2 cellular contexts compared by ENCODE assay signal in the genomic region with DNA sequence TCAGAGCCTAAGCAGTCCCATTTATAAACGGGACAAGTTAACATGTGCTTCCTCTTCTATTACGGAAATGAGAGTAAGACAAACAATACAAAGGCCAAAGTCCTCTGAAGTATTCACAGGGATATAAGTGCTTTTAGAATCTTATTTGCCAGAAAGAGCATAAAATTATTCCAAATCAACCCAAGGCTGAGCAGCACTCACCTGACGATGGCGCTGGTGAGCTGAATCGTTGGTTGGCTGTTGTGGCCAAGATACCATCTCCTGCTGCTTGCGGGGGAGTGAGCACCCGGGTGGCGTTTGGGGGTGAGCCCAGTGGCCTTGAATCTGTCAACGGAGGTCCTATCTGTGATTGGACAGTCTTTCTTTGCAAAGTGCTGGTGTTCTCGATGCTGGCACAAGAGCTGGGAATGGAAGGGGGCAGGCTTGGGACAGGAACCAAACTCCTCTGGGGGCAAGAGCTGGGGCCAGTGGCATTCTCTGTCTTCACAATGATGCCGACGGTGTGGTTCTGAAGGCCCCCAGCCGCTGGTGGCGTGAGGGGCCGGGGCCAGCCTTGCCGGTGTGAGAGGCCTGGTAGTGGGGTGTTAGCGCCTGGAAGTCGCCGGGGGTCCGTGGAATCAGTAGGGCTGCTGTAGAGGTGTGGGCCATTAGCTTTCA.
TF ChIP-seq lines count a peak whose summit lies in the region.

No MANE protein-coding gene starts in this region.

TF ChIP-seq in HCT116, 20 proteins besides CTCF, POLR2A, EP300 and RAD21:
- TF ChIP-seq, protein P1, sequence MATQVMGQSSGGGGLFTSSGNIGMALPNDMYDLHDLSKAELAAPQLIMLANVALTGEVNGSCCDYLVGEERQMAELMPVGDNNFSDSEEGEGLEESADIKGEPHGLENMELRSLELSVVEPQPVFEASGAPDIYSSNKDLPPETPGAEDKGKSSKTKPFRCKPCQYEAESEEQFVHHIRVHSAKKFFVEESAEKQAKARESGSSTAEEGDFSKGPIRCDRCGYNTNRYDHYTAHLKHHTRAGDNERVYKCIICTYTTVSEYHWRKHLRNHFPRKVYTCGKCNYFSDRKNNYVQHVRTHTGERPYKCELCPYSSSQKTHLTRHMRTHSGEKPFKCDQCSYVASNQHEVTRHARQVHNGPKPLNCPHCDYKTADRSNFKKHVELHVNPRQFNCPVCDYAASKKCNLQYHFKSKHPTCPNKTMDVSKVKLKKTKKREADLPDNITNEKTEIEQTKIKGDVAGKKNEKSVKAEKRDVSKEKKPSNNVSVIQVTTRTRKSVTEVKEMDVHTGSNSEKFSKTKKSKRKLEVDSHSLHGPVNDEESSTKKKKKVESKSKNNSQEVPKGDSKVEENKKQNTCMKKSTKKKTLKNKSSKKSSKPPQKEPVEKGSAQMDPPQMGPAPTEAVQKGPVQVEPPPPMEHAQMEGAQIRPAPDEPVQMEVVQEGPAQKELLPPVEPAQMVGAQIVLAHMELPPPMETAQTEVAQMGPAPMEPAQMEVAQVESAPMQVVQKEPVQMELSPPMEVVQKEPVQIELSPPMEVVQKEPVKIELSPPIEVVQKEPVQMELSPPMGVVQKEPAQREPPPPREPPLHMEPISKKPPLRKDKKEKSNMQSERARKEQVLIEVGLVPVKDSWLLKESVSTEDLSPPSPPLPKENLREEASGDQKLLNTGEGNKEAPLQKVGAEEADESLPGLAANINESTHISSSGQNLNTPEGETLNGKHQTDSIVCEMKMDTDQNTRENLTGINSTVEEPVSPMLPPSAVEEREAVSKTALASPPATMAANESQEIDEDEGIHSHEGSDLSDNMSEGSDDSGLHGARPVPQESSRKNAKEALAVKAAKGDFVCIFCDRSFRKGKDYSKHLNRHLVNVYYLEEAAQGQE (IDR thresholded peaks at IDR 0.05; ENCODE audit: low read depth), result no peak
- no peak for TF ChIP-seq YY1 (IDR thresholded peaks at IDR 0.05; ENCODE audit: extremely low read depth, insufficient replicate concordance, low read depth, low read length)
- TF ChIP-seq ZFX (IDR thresholded peaks at IDR 0.05), result no peak
- TF ChIP-seq POLR2AphosphoS5 (IDR thresholded peaks at IDR 0.05; ENCODE audit: low read depth, low read length), result no peak
- no peak for TF ChIP-seq SIN3A (IDR thresholded peaks at IDR 0.05; ENCODE audit: low read depth)
- no peak for TF ChIP-seq EGR1 (IDR thresholded peaks at IDR 0.05; ENCODE audit: low read depth)

TF ChIP-seq in K562, 482 proteins besides CTCF, POLR2A, EP300 and RAD21 (continues in another document):
- TF ChIP-seq NFATC3 (IDR thresholded peaks at IDR 0.05) (no peak), CBX2 (IDR thresholded peaks at IDR 0.05; ENCODE audit: insufficient read depth, low read length, poor library complexity, severe bottlenecking) (no peak), PTBP1 (IDR thresholded peaks at IDR 0.05; ENCODE audit: low read depth, low read length) (no peak), GATA2 (CRISPR knock-in tag; IDR thresholded peaks at IDR 0.05) (peak; percentile 99), SNIP1 (IDR thresholded peaks at IDR 0.05; ENCODE audit: low read depth) (no peak), TAF7 (tag; IDR thresholded peaks at IDR 0.05) (no peak), MEF2D (tag; conservative IDR thresholded peaks at IDR 0.05; ENCODE audit: low read depth) (no peak), ZNF668 (CRISPR knock-in tag; IDR thresholded peaks at IDR 0.05) (no peak), NCOR1 (IDR thresholded peaks at IDR 0.05) (peak; percentile 78), NCOA1 (IDR thresholded peaks at IDR 0.05; ENCODE audit: low read depth) (peak; percentile 29; the same call in 1 of the 2 replicates), BRF1 (IDR thresholded peaks at IDR 0.05; ENCODE audit: borderline replicate concordance, extremely low read depth, insufficient read length) (no peak), ZFP30 (CRISPR knock-in tag; IDR thresholded peaks at IDR 0.05; ENCODE audit: borderline replicate concordance) (no peak), EWSR1 (IDR thresholded peaks at IDR 0.05; ENCODE audit: borderline replicate concordance, low read depth, partially characterized antibody) (no peak), ZNF41 (CRISPR knock-in tag; conservative IDR thresholded peaks at IDR 0.05) (no peak), SAFB (IDR thresholded peaks at IDR 0.05; ENCODE audit: borderline replicate concordance, low read depth, low read length) (no peak), KAT2B (IDR thresholded peaks at IDR 0.05; ENCODE audit: low read depth, low read length) (no peak), ZNF311 (CRISPR knock-in tag; IDR thresholded peaks at IDR 0.05) (no peak), SRSF9 (IDR thresholded peaks at IDR 0.05; ENCODE audit: borderline replicate concordance, low read depth, low read length) (no peak), SMARCA4 (IDR thresholded peaks at IDR 0.05) (peak; percentile 94), ZNF217 (CRISPR knock-in tag; IDR thresholded peaks at IDR 0.05) (no peak), RAD51 (IDR thresholded peaks at IDR 0.05; ENCODE audit: borderline replicate concordance, low read depth) (no peak), RBBP5 (IDR thresholded peaks at IDR 0.05; ENCODE audit: borderline replicate concordance, insufficient read depth, low read length, poor library complexity, severe bottlenecking) (no peak), TAF1 (IDR thresholded peaks at IDR 0.05; ENCODE audit: control insufficient read depth, extremely low read depth, insufficient read depth, low read length, severe bottlenecking) (peak; percentile 10), HEY1 (CRISPR knock-in tag; IDR thresholded peaks at IDR 0.05; ENCODE audit: borderline replicate concordance) (no peak), FOS (IDR thresholded peaks at IDR 0.05; ENCODE audit: extremely low read depth, insufficient read length) (no peak), NR3C1 (CRISPR knock-in tag; IDR thresholded peaks at IDR 0.05) (no peak), KLF10 (CRISPR knock-in tag; IDR thresholded peaks at IDR 0.05) (no peak), PURB (CRISPR knock-in tag; IDR thresholded peaks at IDR 0.05; ENCODE audit: low read depth) (no peak), TCF7L2 (IDR thresholded peaks at IDR 0.05; ENCODE audit: low read depth, low read length) (no peak), PYGO2 (tag; IDR thresholded peaks at IDR 0.05) (no peak), SNRNP70 (optimal IDR thresholded peaks at IDR 0.05; ENCODE audit: low read depth, low read length) (no peak), ZSCAN32 (CRISPR knock-in tag; IDR thresholded peaks at IDR 0.05) (no peak), NFE2L1 (tag; IDR thresholded peaks at IDR 0.05; ENCODE audit: borderline replicate concordance, low read depth) (no peak), FOXJ2 (tag; IDR thresholded peaks at IDR 0.05) (0 out of 2 replicates have a peak, but pooled peaks have one; percentile 44), RBM25 (IDR thresholded peaks at IDR 0.05; ENCODE audit: low read depth, low read length, severe bottlenecking) (no peak), TARDBP (IDR thresholded peaks at IDR 0.05) (peak; percentile 51; the same call in 1 of the 2 replicates), TCF3 (CRISPR knock-in tag; IDR thresholded peaks at IDR 0.05) (peak; percentile 91)
- TF ChIP-seq, protein P2, sequence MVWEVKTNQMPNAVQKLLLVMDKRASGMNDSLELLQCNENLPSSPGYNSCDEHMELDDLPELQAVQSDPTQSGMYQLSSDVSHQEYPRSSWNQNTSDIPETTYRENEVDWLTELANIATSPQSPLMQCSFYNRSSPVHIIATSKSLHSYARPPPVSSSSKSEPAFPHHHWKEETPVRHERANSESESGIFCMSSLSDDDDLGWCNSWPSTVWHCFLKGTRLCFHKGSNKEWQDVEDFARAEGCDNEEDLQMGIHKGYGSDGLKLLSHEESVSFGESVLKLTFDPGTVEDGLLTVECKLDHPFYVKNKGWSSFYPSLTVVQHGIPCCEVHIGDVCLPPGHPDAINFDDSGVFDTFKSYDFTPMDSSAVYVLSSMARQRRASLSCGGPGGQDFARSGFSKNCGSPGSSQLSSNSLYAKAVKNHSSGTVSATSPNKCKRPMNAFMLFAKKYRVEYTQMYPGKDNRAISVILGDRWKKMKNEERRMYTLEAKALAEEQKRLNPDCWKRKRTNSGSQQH (CRISPR knock-in tag; IDR thresholded peaks at IDR 0.05), result no peak
- TF ChIP-seq, protein P3, sequence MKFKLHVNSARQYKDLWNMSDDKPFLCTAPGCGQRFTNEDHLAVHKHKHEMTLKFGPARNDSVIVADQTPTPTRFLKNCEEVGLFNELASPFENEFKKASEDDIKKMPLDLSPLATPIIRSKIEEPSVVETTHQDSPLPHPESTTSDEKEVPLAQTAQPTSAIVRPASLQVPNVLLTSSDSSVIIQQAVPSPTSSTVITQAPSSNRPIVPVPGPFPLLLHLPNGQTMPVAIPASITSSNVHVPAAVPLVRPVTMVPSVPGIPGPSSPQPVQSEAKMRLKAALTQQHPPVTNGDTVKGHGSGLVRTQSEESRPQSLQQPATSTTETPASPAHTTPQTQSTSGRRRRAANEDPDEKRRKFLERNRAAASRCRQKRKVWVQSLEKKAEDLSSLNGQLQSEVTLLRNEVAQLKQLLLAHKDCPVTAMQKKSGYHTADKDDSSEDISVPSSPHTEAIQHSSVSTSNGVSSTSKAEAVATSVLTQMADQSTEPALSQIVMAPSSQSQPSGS (CRISPR knock-in tag; IDR thresholded peaks at IDR 0.05), result no peak
- TF ChIP-seq, protein P4, sequence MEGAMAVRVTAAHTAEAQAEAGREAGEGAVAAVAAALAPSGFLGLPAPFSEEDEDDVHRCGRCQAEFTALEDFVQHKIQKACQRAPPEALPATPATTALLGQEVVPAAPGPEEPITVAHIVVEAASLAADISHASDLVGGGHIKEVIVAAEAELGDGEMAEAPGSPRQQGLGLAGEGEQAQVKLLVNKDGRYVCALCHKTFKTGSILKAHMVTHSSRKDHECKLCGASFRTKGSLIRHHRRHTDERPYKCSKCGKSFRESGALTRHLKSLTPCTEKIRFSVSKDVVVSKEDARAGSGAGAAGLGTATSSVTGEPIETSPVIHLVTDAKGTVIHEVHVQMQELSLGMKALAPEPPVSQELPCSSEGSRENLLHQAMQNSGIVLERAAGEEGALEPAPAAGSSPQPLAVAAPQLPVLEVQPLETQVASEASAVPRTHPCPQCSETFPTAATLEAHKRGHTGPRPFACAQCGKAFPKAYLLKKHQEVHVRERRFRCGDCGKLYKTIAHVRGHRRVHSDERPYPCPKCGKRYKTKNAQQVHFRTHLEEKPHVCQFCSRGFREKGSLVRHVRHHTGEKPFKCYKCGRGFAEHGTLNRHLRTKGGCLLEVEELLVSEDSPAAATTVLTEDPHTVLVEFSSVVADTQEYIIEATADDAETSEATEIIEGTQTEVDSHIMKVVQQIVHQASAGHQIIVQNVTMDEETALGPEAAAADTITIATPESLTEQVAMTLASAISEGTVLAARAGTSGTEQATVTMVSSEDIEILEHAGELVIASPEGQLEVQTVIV (CRISPR knock-in tag; IDR thresholded peaks at IDR 0.05; ENCODE audit: borderline replicate concordance), result no peak
- TF ChIP-seq, protein P5, sequence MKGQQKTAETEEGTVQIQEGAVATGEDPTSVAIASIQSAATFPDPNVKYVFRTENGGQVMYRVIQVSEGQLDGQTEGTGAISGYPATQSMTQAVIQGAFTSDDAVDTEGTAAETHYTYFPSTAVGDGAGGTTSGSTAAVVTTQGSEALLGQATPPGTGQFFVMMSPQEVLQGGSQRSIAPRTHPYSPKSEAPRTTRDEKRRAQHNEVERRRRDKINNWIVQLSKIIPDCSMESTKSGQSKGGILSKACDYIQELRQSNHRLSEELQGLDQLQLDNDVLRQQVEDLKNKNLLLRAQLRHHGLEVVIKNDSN (CRISPR knock-in tag; IDR thresholded peaks at IDR 0.05), result peak; percentile 37; the same call in 1 of the 2 replicates
- TF ChIP-seq, protein P6, sequence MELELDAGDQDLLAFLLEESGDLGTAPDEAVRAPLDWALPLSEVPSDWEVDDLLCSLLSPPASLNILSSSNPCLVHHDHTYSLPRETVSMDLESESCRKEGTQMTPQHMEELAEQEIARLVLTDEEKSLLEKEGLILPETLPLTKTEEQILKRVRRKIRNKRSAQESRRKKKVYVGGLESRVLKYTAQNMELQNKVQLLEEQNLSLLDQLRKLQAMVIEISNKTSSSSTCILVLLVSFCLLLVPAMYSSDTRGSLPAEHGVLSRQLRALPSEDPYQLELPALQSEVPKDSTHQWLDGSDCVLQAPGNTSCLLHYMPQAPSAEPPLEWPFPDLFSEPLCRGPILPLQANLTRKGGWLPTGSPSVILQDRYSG (tag; conservative IDR thresholded peaks at IDR 0.05; ENCODE audit: low read depth), result no peak
- TF ChIP-seq, protein P7, sequence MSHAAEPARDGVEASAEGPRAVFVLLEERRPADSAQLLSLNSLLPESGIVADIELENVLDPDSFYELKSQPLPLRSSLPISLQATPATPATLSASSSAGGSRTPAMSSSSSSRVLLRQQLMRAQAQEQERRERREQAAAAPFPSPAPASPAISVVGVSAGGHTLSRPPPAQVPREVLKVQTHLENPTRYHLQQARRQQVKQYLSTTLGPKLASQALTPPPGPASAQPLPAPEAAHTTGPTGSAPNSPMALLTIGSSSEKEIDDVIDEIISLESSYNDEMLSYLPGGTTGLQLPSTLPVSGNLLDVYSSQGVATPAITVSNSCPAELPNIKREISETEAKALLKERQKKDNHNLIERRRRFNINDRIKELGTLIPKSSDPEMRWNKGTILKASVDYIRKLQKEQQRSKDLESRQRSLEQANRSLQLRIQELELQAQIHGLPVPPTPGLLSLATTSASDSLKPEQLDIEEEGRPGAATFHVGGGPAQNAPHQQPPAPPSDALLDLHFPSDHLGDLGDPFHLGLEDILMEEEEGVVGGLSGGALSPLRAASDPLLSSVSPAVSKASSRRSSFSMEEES (CRISPR knock-in tag; IDR thresholded peaks at IDR 0.05), result no peak
- TF ChIP-seq, protein P8, sequence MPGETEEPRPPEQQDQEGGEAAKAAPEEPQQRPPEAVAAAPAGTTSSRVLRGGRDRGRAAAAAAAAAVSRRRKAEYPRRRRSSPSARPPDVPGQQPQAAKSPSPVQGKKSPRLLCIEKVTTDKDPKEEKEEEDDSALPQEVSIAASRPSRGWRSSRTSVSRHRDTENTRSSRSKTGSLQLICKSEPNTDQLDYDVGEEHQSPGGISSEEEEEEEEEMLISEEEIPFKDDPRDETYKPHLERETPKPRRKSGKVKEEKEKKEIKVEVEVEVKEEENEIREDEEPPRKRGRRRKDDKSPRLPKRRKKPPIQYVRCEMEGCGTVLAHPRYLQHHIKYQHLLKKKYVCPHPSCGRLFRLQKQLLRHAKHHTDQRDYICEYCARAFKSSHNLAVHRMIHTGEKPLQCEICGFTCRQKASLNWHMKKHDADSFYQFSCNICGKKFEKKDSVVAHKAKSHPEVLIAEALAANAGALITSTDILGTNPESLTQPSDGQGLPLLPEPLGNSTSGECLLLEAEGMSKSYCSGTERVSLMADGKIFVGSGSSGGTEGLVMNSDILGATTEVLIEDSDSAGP (CRISPR knock-in tag; IDR thresholded peaks at IDR 0.05), result no peak
- TF ChIP-seq, protein P9, sequence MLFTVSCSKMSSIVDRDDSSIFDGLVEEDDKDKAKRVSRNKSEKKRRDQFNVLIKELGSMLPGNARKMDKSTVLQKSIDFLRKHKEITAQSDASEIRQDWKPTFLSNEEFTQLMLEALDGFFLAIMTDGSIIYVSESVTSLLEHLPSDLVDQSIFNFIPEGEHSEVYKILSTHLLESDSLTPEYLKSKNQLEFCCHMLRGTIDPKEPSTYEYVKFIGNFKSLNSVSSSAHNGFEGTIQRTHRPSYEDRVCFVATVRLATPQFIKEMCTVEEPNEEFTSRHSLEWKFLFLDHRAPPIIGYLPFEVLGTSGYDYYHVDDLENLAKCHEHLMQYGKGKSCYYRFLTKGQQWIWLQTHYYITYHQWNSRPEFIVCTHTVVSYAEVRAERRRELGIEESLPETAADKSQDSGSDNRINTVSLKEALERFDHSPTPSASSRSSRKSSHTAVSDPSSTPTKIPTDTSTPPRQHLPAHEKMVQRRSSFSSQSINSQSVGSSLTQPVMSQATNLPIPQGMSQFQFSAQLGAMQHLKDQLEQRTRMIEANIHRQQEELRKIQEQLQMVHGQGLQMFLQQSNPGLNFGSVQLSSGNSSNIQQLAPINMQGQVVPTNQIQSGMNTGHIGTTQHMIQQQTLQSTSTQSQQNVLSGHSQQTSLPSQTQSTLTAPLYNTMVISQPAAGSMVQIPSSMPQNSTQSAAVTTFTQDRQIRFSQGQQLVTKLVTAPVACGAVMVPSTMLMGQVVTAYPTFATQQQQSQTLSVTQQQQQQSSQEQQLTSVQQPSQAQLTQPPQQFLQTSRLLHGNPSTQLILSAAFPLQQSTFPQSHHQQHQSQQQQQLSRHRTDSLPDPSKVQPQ (CRISPR knock-in tag; IDR thresholded peaks at IDR 0.05; ENCODE audit: borderline replicate concordance), result no peak
